Comparison of ENCODE assay signal across 13 cellular contexts in genomic region chr5:140608730-140609520, GRCh38. TPM values are rescaled to one million over a fixed set of nuclear protein-coding genes. Genes with fewer than 3 reads are reported as not detected.
DNase-seq lines count a peak whose midpoint lies in the region; ATAC-seq, FAIRE-seq and TF ChIP-seq lines count a peak whose summit lies in the region.
"Had no signal": no experiment of that assay in that cellular context is flagged by ENCODE, and none has a peak within 500 bp of the region (broad histone marks: within the 10 kb centered on the region; RNA-seq: fewer than 3 reads in every experiment).

No MANE protein-coding gene starts in this region.

- peaks cover 0 to 6% of the 10 kb centered on the region in 2 donors for H3K4me1 ChIP-seq in adrenal gland (replicated peaks in 1 of 2)
- H3K4me1 ChIP-seq in right atrium auricular region = no peaks in the 10 kb centered on the region
- peaks cover 0 to 3% of the 10 kb centered on the region in 2 donors for H3K4me1 ChIP-seq in small intestine (ENCODE audit: control insufficient read depth in 2 of 2, insufficient read depth in 1 of 2, low read depth in 1 of 2, low read length in 1 of 2)
- H3K4me1 ChIP-seq: parathyroid adenoma had no signal

- peak overlapping the region in 2 of 5 donors; percentile 46 to 67 for H3K27ac ChIP-seq in adrenal gland
- peak overlapping the region; percentile 13 to 38 for H3K27ac ChIP-seq in right atrium auricular region
- peak overlapping the region in 1 of 2 donors; percentile 5 for H3K27ac ChIP-seq in small intestine (ENCODE audit: low read depth in 1 of 2, low read length in 1 of 2)
- H3K27ac ChIP-seq: parathyroid adenoma had no signal

- peaks cover 10% of the 10 kb centered on the region for H3K4me1 Mint-ChIP-seq in activated naive CD8-positive, alpha-beta T cell treated with anti-CD3 and anti-CD28 coated beads for 36 hours

- H3K27me3 ChIP-seq in adrenal gland (no peaks in the 10 kb centered on the region), right atrium auricular region (no peaks in the 10 kb centered on the region), small intestine (ENCODE audit: control insufficient read depth in 2 of 2, insufficient read depth in 2 of 2, low read length in 2 of 2) (no peaks in the 10 kb centered on the region)

- peaks cover 7% of the 10 kb centered on the region for H3K27me3 Mint-ChIP-seq in activated naive CD8-positive, alpha-beta T cell treated with anti-CD3 and anti-CD28 coated beads for 36 hours
- H3K27me3 Mint-ChIP-seq: activated B cell treated with CpG ODN at 0.5 μM for 24 hours had no signal

- no peak overlapping the region for H3K27ac Mint-ChIP-seq in activated naive CD8-positive, alpha-beta T cell treated with anti-CD3 and anti-CD28 coated beads for 36 hours
- H3K27ac Mint-ChIP-seq: activated B cell treated with CpG ODN at 0.5 μM for 24 hours; activated T-cell treated with anti-CD3 and anti-CD28 coated beads, Interleukin-2, amount 50 U/mL, for 24 hours had no signal

- H3K9me3 ChIP-seq in adrenal gland (replicated peaks in 1 of 3) (no peaks in the 10 kb centered on the region), right atrium auricular region (no peaks in the 10 kb centered on the region), small intestine (ENCODE audit: control insufficient read depth, low read depth) (no peaks in the 10 kb centered on the region)

- no peaks in the 10 kb centered on the region for H3K9me3 Mint-ChIP-seq in activated naive CD8-positive, alpha-beta T cell treated with anti-CD3 and anti-CD28 coated beads for 36 hours
- H3K9me3 Mint-ChIP-seq: activated B cell treated with CpG ODN at 0.5 μM for 24 hours; activated T-cell treated with anti-CD3 and anti-CD28 coated beads, Interleukin-2, amount 50 U/mL, for 24 hours had no signal

- H3K36me3 Mint-ChIP-seq in activated naive CD8-positive, alpha-beta T cell treated with anti-CD3 and anti-CD28 coated beads for 36 hours = peaks cover 3% of the 10 kb centered on the region

- TF ChIP-seq POLR2A in adrenal gland (IDR thresholded peaks at IDR 0.05) (no peak), GM18505 (IDR thresholded peaks at IDR 0.05; ENCODE audit: borderline replicate concordance, extremely low read depth, insufficient read depth, insufficient read length) (no peak)

- DNase-seq in KBM-7 = peak; percentile 68
- DNase-seq in adrenal gland = peak in 6 of 7 donors; percentile 25 to 69 (median 50)
- DNase-seq in right atrium auricular region (ENCODE audit: low spot score) = no peak
- DNase-seq in small intestine = peak; percentile 43
- no peak for DNase-seq in activated naive CD8-positive, alpha-beta T cell treated with anti-CD3 and anti-CD28 coated beads for 36 hours
- no peak for DNase-seq in HK-2 (ENCODE audit: unreplicated experiment)
- DNase-seq: activated B cell treated with CpG ODN at 0.5 μM for 24 hours; activated T-cell treated with anti-CD3 and anti-CD28 coated beads, Interleukin-2, amount 50 U/mL, for 24 hours; NCI-H2029 treated with DMSO at 0.1 percent for 48 hours had no signal

- TF ChIP-seq CTCF in adrenal gland (IDR thresholded peaks at IDR 0.05) (no peak), right atrium auricular region (IDR thresholded peaks at IDR 0.05) (no peak)

- H3K4me3 Mint-ChIP-seq in activated naive CD8-positive, alpha-beta T cell treated with anti-CD3 and anti-CD28 coated beads for 36 hours = no peak overlapping the region
- H3K4me3 Mint-ChIP-seq: activated B cell treated with CpG ODN at 0.5 μM for 24 hours; activated T-cell treated with anti-CD3 and anti-CD28 coated beads, Interleukin-2, amount 50 U/mL, for 24 hours had no signal

- in situ Hi-C loops in KBM-7 (cut with MboI; ENCODE audit: low pct_unique_long_range_greater_than_20kb, low sequenced_read_pairs) = no loop called here

- intact Hi-C loops in adrenal gland (cut with DNase I) = no loop called here

- H3K4me3 ChIP-seq in adrenal gland = no peak overlapping the region
- no peak overlapping the region for H3K4me3 ChIP-seq in right atrium auricular region
- no peak overlapping the region for H3K4me3 ChIP-seq in small intestine (ENCODE audit: low read depth in 1 of 2, low read length in 2 of 2)

- no peaks in the 10 kb centered on the region for H3K36me3 ChIP-seq in adrenal gland (replicated peaks in 1 of 2)
- no peaks in the 10 kb centered on the region for H3K36me3 ChIP-seq in right atrium auricular region
- H3K36me3 ChIP-seq in small intestine (ENCODE audit: control insufficient read depth in 2 of 2, insufficient read depth in 2 of 2, low read length in 2 of 2) = no peaks in the 10 kb centered on the region

- ATAC-seq in GM18867 (IDR thresholded peaks at IDR 0.05; ENCODE audit: unreplicated experiment) = no peak
- no peak for ATAC-seq in GM18505 (IDR thresholded peaks at IDR 0.05; ENCODE audit: unreplicated experiment)

- no peak for FAIRE-seq in small intestine (lab: Jason Lieb, UNC)
- FAIRE-seq: urothelium cell line had no signal

- 58 to 93% (median 79%) methylated on average over 3 to 4 of the region's 4 CpGs for WGBS in adrenal gland, 4 donors
- 26 to 52% (median 43%) methylated on average over 4 of the region's 4 CpGs for WGBS in small intestine, 3 donors

RNA-seq across cellular contexts. Expression of gene CD14, which starts 24.1 kb away (rescaled TPM):
- total RNA-seq in adrenal gland (100 to 1,000 TPM; 162 to 885 (median 366) TPM), right atrium auricular region (10 to 100 TPM; 25.0 to 74.1 TPM)
- polyA plus RNA-seq in adrenal gland (100 to 1,000 TPM in 2 of 3 donors, 10 to 100 TPM in 1; 13.9 to 252 (median 101) TPM), small intestine (10 to 100 TPM in 1 of 3 donors, 1 to 10 TPM in 2; 3.1 to 30.3 (median 7.8) TPM)
- under 1 TPM; 0.42 to 0.58 TPM for total RNA-seq in activated naive CD8-positive, alpha-beta T cell treated with anti-CD3 and anti-CD28 coated beads for 36 hours

RNA-seq across cellular contexts. Expression of gene TMCO6, which starts 30.3 kb away (rescaled TPM):
- total RNA-seq in adrenal gland = 100 to 1,000 TPM in 1 of 8 donors, 10 to 100 TPM in 6, 1 to 10 TPM in 1; 6.6 to 348 (median 29.8) TPM
- 10 to 100 TPM in 2 of 3 donors, 1 to 10 TPM in 1; 5.6 to 44.7 (median 25.3) TPM for polyA plus RNA-seq in adrenal gland
- 10 to 100 TPM; 10.6 to 26.0 TPM for total RNA-seq in right atrium auricular region
- polyA plus RNA-seq in small intestine = 10 to 100 TPM in 1 of 3 donors, 1 to 10 TPM in 2; 5.4 to 21.3 (median 5.8) TPM
- total RNA-seq in activated naive CD8-positive, alpha-beta T cell treated with anti-CD3 and anti-CD28 coated beads for 36 hours = 10 to 100 TPM; 34.4 to 37.4 TPM

RNA-seq across cellular contexts. Expression of gene NDUFA2, which starts 38.5 kb away (rescaled TPM):
- total RNA-seq in adrenal gland (100 to 1,000 TPM in 7 of 8 donors, 10 to 100 TPM in 1; 98.1 to 127 (median 114) TPM), right atrium auricular region (10 to 100 TPM; 79.1 to 81.5 TPM)
- polyA plus RNA-seq in adrenal gland (100 to 1,000 TPM in 2 of 3 donors, 10 to 100 TPM in 1; 65.6 to 573 (median 367) TPM), small intestine (100 to 1,000 TPM; 192 to 414 (median 289) TPM)
- 10 to 100 TPM; 64.2 to 69.4 TPM for total RNA-seq in activated naive CD8-positive, alpha-beta T cell treated with anti-CD3 and anti-CD28 coated beads for 36 hours

RNA-seq across cellular contexts. Expression of gene IK, which starts 38.7 kb away (rescaled TPM):
- 100 to 1,000 TPM in 3 of 8 donors, 10 to 100 TPM in 5; 65.7 to 478 (median 82.9) TPM for total RNA-seq in adrenal gland
- 100 to 1,000 TPM in 1 of 3 donors, 10 to 100 TPM in 2; 65.5 to 153 (median 97.5) TPM for polyA plus RNA-seq in adrenal gland
- total RNA-seq in right atrium auricular region = 100 to 1,000 TPM in 1 of 2 donors, 10 to 100 TPM in 1; 75.1 to 106 TPM
- 10 to 100 TPM; 60.0 to 70.2 (median 63.3) TPM for polyA plus RNA-seq in small intestine
- 10 to 100 TPM; 94.3 to 95.3 TPM for total RNA-seq in activated naive CD8-positive, alpha-beta T cell treated with anti-CD3 and anti-CD28 coated beads for 36 hours

RNA-seq across cellular contexts. Expression of gene SLC35A4, which starts 44.3 kb away (rescaled TPM):
- total RNA-seq in adrenal gland (100 to 1,000 TPM in 3 of 8 donors, 10 to 100 TPM in 5; 73.8 to 133 (median 90.2) TPM), right atrium auricular region (10 to 100 TPM; 47.4 to 63.9 TPM)
- polyA plus RNA-seq in adrenal gland (100 to 1,000 TPM in 1 of 3 donors, 10 to 100 TPM in 2; 42.1 to 135 (median 45.0) TPM), small intestine (10 to 100 TPM; 35.7 to 74.6 (median 52.3) TPM)
- 100 to 1,000 TPM in 1 of 2 experiments, 10 to 100 TPM in 1; 97.4 to 100 TPM for total RNA-seq in activated naive CD8-positive, alpha-beta T cell treated with anti-CD3 and anti-CD28 coated beads for 36 hours

Comparison
In these comparisons a context has a peak if more than half of its experiments do, and no peak if none do; other contexts are left out.
1. DNase-seq: peak in KBM-7 (single experiment), adrenal gland (6 of 7) and small intestine (single experiment); none in right atrium auricular region (single experiment), activated naive CD8-positive, alpha-beta T cell treated with anti-CD3 and anti-CD28 coated beads for 36 hours (single experiment) and HK-2 (single experiment).
2. RNA of gene CD14, which starts 24.1 kb away (total RNA-seq): 162 to 885 TPM in adrenal gland and 25.0 to 74.1 TPM in right atrium auricular region; 0.42 to 0.58 TPM in activated naive CD8-positive, alpha-beta T cell treated with anti-CD3 and anti-CD28 coated beads for 36 hours; every median in the first group is over 10 times any median in the second.